In the genomic region with DNA sequence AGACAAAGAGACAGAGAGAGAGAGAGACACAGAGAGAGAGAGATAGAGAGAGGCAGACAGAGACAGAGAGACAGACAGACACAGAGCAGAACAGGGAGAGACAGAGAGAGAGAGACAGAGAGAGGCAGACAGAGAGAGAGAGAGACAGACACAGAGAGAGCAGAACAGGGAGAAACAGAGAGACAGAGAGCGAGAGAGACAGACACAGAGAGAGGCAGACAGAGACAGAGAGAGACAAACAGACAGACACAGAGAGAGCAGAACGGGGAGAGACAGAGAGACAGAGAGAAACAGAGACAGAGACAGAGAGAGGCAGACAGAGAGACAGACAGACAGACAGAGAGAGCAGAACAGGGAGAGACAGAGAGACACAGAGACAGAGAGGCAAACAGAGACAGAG, we compare ENCODE assay signal across 4 cellular contexts. TPM values are rescaled to one million over a fixed set of nuclear protein-coding genes. Genes with fewer than 3 reads are reported as not detected.
"Had no signal": no experiment of that assay in that cellular context is flagged by ENCODE, and none has a peak within 500 bp of the region (broad histone marks: within the 10 kb centered on the region; RNA-seq: fewer than 3 reads in every experiment).

No MANE protein-coding gene starts in this region.

RNA-seq across cellular contexts. Expression of a gene that starts 4.6 kb away (rescaled TPM):
- total RNA-seq: HT-29 had no signal
- polyA plus RNA-seq: IgD-negative memory B cell had no signal

RNA-seq across cellular contexts. Expression of a gene that starts 36.6 kb away (rescaled TPM):
- total RNA-seq: HT1080 had no signal

RNA-seq across cellular contexts. Expression of a gene that starts 54.9 kb away (rescaled TPM):
- total RNA-seq: HepG2 had no signal
- polyA plus RNA-seq: IgD-negative memory B cell had no signal
